Comparison of ENCODE assay signal across 37 cellular contexts in genomic region chr22:50064453-50064852, GRCh38. TPM values are rescaled to one million over a fixed set of nuclear protein-coding genes. Genes with fewer than 3 reads are reported as not detected.
"Had no signal": no experiment of that assay in that cellular context is flagged by ENCODE, and none has a peak within 500 bp of the region (broad histone marks: within the 10 kb centered on the region; RNA-seq: fewer than 3 reads in every experiment).

No MANE protein-coding gene starts in this region.

- H3K9me3 ChIP-seq: adrenal gland, body of pancreas, breast epithelium had no signal

- H3K27me3 ChIP-seq: body of pancreas had no signal

- H3K4me3 ChIP-seq: adrenal gland, body of pancreas, breast epithelium had no signal

- ATAC-seq: activated CD8-positive, alpha-beta T cell treated with anti-CD3 and anti-CD28 coated beads for 36 hours; activated naive CD4-positive, alpha-beta T cell treated with anti-CD3 and anti-CD28 coated beads, Interleukin-2, amount 50 U/mL, for 72 hours; activated T-cell treated with anti-CD3 and anti-CD28 coated beads, Interleukin-2, amount 50 U/mL, for 4 hours; activated T-cell treated with anti-CD3 and anti-CD28 coated beads, Interleukin-2, amount 50 U/mL, for 72 hours; activated T-helper 17 cell treated with anti-CD3 and anti-CD28 coated beads, Interleukin-2, amount 50 U/mL, for 72 hours; body of pancreas had no signal

- H3K27ac ChIP-seq: adrenal gland, body of pancreas, brain microvascular endothelial cell, breast epithelium, VCaP had no signal

- DNase-seq: activated B cell treated with CpG ODN at 0.5 μM for 24 hours; activated CD4-positive, alpha-beta memory T cell treated with anti-CD3 and anti-CD28 coated beads for 36 hours; activated CD4-positive, alpha-beta T cell treated with anti-CD3 and anti-CD28 coated beads for 4 hours; activated CD4-positive, alpha-beta T cell treated with anti-CD3 and anti-CD28 coated beads, Interleukin-2, amount 10 ng/mL, durations not matched to agents 24 days and 14 days; activated CD4-positive, alpha-beta T cell treated with anti-CD3 and anti-CD28 coated beads, Interleukin-2, amount 50 U/mL, for 1 hour; activated CD4-positive, alpha-beta T cell treated with anti-CD3 and anti-CD28 coated beads, Interleukin-2, amount 50 U/mL, for 4 hours; activated CD4-positive, CD25-positive, alpha-beta regulatory T cell treated with anti-CD3 and anti-CD28 coated beads, Interleukin-2, amount 50 U/mL, for 72 hours; activated CD8-positive, alpha-beta memory T cell treated with anti-CD3 and anti-CD28 coated beads, Interleukin-2, amount 50 U/mL, for 4 hours; activated CD8-positive, alpha-beta T cell treated with anti-CD3 and anti-CD28 coated beads for 36 hours; activated effector memory CD4-positive, alpha-beta T cell treated with anti-CD3 and anti-CD28 coated beads, Interleukin-2, amount 50 U/mL, for 16 hours; activated gamma-delta T cell treated with Interleukin-2 at 50 U/mL for 16 hours; activated naive CD4-positive, alpha-beta T cell; activated naive CD4-positive, alpha-beta T cell treated with anti-CD3 and anti-CD28 coated beads for 36 hours; activated naive CD4-positive, alpha-beta T cell treated with anti-CD3 and anti-CD28 coated beads, Interleukin-2, amount 50 U/mL, for 16 hours; activated naive CD8-positive, alpha-beta T cell treated with anti-CD3 and anti-CD28 coated beads for 36 hours; activated T-cell treated with anti-CD3 and anti-CD28 coated beads for 4 hours; activated T-cell treated with anti-CD3 and anti-CD28 coated beads, Interleukin-2, amount 50 U/mL, for 1 hour; activated T-cell treated with anti-CD3 and anti-CD28 coated beads, Interleukin-2, amount 50 U/mL, for 4 hours; activated T-cell treated with anti-CD3 and anti-CD28 coated beads, Interleukin-2, amount 50 U/mL, for 72 hours; adrenal gland; amniotic stem cell; aorta; body of pancreas; brain microvascular endothelial cell; central memory CD4-positive, alpha-beta T cell; T-helper 1 cell; T-helper 2 cell; T-helper 9 cell had no signal

- H3K36me3 ChIP-seq: adrenal gland, brain microvascular endothelial cell, breast epithelium had no signal

- H3K4me1 ChIP-seq: adrenal gland, breast epithelium had no signal

RNA-seq across cellular contexts. Expression of gene TTLL8, which starts 6.4 kb away (rescaled TPM):
- total RNA-seq: activated B cell treated with CpG ODN at 0.5 μM for 24 hours; activated CD4-positive, alpha-beta memory T cell treated with anti-CD3 and anti-CD28 coated beads for 36 hours; activated CD4-positive, alpha-beta T cell treated with anti-CD3 and anti-CD28 coated beads, Interleukin-2, amount 10 ng/mL, durations not matched to agents 24 days and 14 days; activated CD8-positive, alpha-beta memory T cell treated with anti-CD3 and anti-CD28 coated beads for 36 hours; activated CD8-positive, alpha-beta T cell treated with anti-CD3 and anti-CD28 coated beads for 36 hours; activated naive CD4-positive, alpha-beta T cell treated with anti-CD3 and anti-CD28 coated beads for 36 hours; activated naive CD4-positive, alpha-beta T cell treated with anti-CD3 and anti-CD28 coated beads, Interleukin-2, amount 50 U/mL, for 72 hours; activated naive CD8-positive, alpha-beta T cell treated with anti-CD3 and anti-CD28 coated beads for 36 hours; activated T-cell treated with anti-CD3 and anti-CD28 coated beads, Interleukin-2, amount 50 U/mL, for 4 hours; activated T-cell treated with anti-CD3 and anti-CD28 coated beads, Interleukin-2, amount 50 U/mL, for 72 hours; activated T-helper 1 cell treated with anti-CD3 and anti-CD28 coated beads, Interleukin-12 subunit alpha, Interleukin-12 subunit beta, Interleukin-2, Interleukin-4 antibody, amounts not matched to agents 30 ng/mL and 10 ng/mL and 1 ng/mL, durations not matched to agents 14 hours and 24 hours and 36 hours; activated T-helper 17 cell treated with anti-CD3 and anti-CD28 coated beads, Interleukin-2, amount 50 U/mL, for 72 hours; adrenal gland; aorta; astrocyte; body of pancreas; breast epithelium; cardiac septum; cerebellum had no signal
- polyA plus RNA-seq: adrenal gland, aorta had no signal

RNA-seq across cellular contexts. Expression of gene MLC1, which starts 20.8 kb away (rescaled TPM):
- total RNA-seq: activated B cell treated with CpG ODN at 0.5 μM for 24 hours; activated CD4-positive, alpha-beta memory T cell treated with anti-CD3 and anti-CD28 coated beads for 36 hours; activated CD4-positive, alpha-beta T cell treated with anti-CD3 and anti-CD28 coated beads, Interleukin-2, amount 10 ng/mL, durations not matched to agents 24 days and 14 days; activated T-helper 1 cell treated with anti-CD3 and anti-CD28 coated beads, Interleukin-12 subunit alpha, Interleukin-12 subunit beta, Interleukin-2, Interleukin-4 antibody, amounts not matched to agents 30 ng/mL and 10 ng/mL and 1 ng/mL, durations not matched to agents 14 hours and 24 hours and 36 hours; adrenal gland; body of pancreas had no signal

RNA-seq across cellular contexts. Expression of gene MOV10L1, which starts 25.4 kb away (rescaled TPM):
- total RNA-seq: activated B cell treated with CpG ODN at 0.5 μM for 24 hours; activated CD4-positive, alpha-beta memory T cell treated with anti-CD3 and anti-CD28 coated beads for 36 hours; activated CD4-positive, alpha-beta T cell treated with anti-CD3 and anti-CD28 coated beads, Interleukin-2, amount 10 ng/mL, durations not matched to agents 24 days and 14 days; activated CD8-positive, alpha-beta memory T cell treated with anti-CD3 and anti-CD28 coated beads for 36 hours; activated naive CD4-positive, alpha-beta T cell treated with anti-CD3 and anti-CD28 coated beads for 36 hours; activated naive CD4-positive, alpha-beta T cell treated with anti-CD3 and anti-CD28 coated beads, Interleukin-2, amount 50 U/mL, for 72 hours; activated T-cell treated with anti-CD3 and anti-CD28 coated beads, Interleukin-2, amount 50 U/mL, for 4 hours; activated T-helper 1 cell treated with anti-CD3 and anti-CD28 coated beads, Interleukin-12 subunit alpha, Interleukin-12 subunit beta, Interleukin-2, Interleukin-4 antibody, amounts not matched to agents 30 ng/mL and 10 ng/mL and 1 ng/mL, durations not matched to agents 14 hours and 24 hours and 36 hours; activated T-helper 17 cell treated with anti-CD3 and anti-CD28 coated beads, Interleukin-2, amount 50 U/mL, for 72 hours had no signal

RNA-seq across cellular contexts. Expression of gene IL17REL, which starts 51.9 kb away (rescaled TPM):
- total RNA-seq: activated naive CD8-positive, alpha-beta T cell treated with anti-CD3 and anti-CD28 coated beads for 36 hours; activated T-helper 1 cell treated with anti-CD3 and anti-CD28 coated beads, Interleukin-12 subunit alpha, Interleukin-12 subunit beta, Interleukin-2, Interleukin-4 antibody, amounts not matched to agents 30 ng/mL and 10 ng/mL and 1 ng/mL, durations not matched to agents 14 hours and 24 hours and 36 hours; adrenal gland; aorta; astrocyte; body of pancreas; breast epithelium; cardiac septum had no signal
- polyA plus RNA-seq: adrenal gland had no signal
